Comparison of ENCODE assay signal across 8 cellular contexts in genomic region chr21:46227811-46228344, GRCh38. TPM values are rescaled to one million over a fixed set of nuclear protein-coding genes. Genes with fewer than 3 reads are reported as not detected.
DNase-seq lines count a peak whose midpoint lies in the region; ATAC-seq, FAIRE-seq and TF ChIP-seq lines count a peak whose summit lies in the region.

No MANE protein-coding gene starts in this region.

- peak overlapping the region; percentile 51 to 94 for H3K9ac ChIP-seq in K562 (ENCODE audit: insufficient read depth in 1 of 2, low read depth in 2 of 2, low read length in 2 of 2)
- peak overlapping the region; percentile 6 to 66 for H3K9ac ChIP-seq in liver (ENCODE audit: low read depth in 1 of 2, low read length in 2 of 2)

- DNase-seq in cardiac muscle cell (ENCODE audit: low read depth in 1 of 2, low spot score in 1 of 2), result peak in 1 of 2 donors; percentile 10
- no peak for DNase-seq in Right ventricle myocardium superior
- peak in 1 of 4 experiments; percentile 37 for DNase-seq in K562 (ENCODE audit: extremely low read depth in 1 of 4, low spot score in 3 of 4)
- no peak for DNase-seq in tibial nerve (ENCODE audit: low spot score in 2 of 2)
- DNase-seq in NCI-H345 treated with DMSO at 0.1 percent for 48 hours (lab: John Stamatoyannopoulos, UW; ENCODE audit: unreplicated experiment), result no peak
- no peak for DNase-seq in DMS114 treated with DMSO at 0.1 percent for 48 hours (lab: John Stamatoyannopoulos, UW; ENCODE audit: unreplicated experiment)

- no peak for TF ChIP-seq POLR2A in K562 (conservative IDR thresholded peaks at IDR 0.05)
- no peak for TF ChIP-seq POLR2A in tibial nerve (IDR thresholded peaks at IDR 0.05)

- 2% methylated on average over 20 of the region's 20 CpGs for WGBS in K562 (ENCODE audit: insufficient coverage, low coverage, missing lambda C conversion rate)
- 2% methylated on average over 20 of the region's 20 CpGs for WGBS in liver
- WGBS in tibial nerve, 2 donors, result 1% methylated on average over 20 of the region's 20 CpGs

- H3K27me3 ChIP-seq in cardiac muscle cell (no peaks in the 10 kb centered on the region), K562 (ENCODE audit: control insufficient read depth in 2 of 2, insufficient read depth in 2 of 2, low read length in 2 of 2) (no peaks in the 10 kb centered on the region), liver (ENCODE audit: control insufficient read depth in 4 of 4, insufficient read depth in 4 of 4, low read length in 3 of 4) (no peaks in the 10 kb centered on the region), tibial nerve (no peaks in the 10 kb centered on the region)

- H3K79me2 ChIP-seq in K562 (ENCODE audit: control insufficient read depth, insufficient read depth, low read length), result peaks cover 87% of the 10 kb centered on the region

- H3K9me3 ChIP-seq in cardiac muscle cell (ENCODE audit: low read depth) (no peaks in the 10 kb centered on the region), K562 (replicated peaks; ENCODE audit: control insufficient read depth, insufficient read depth, low read depth, low read length) (no peaks in the 10 kb centered on the region), liver (ENCODE audit: control insufficient read depth in 4 of 4, low read length in 3 of 4) (no peaks in the 10 kb centered on the region), tibial nerve (no peaks in the 10 kb centered on the region)

- H4K20me1 ChIP-seq in K562 (replicated peaks; ENCODE audit: control insufficient read depth, insufficient read depth, low read length), result peaks cover 9% of the 10 kb centered on the region; the same call in 1 of the 2 replicates

- peaks cover 22% of the 10 kb centered on the region for H3K4me1 ChIP-seq in cardiac muscle cell (ENCODE audit: low read depth)
- peaks cover 38 to 39% of the 10 kb centered on the region in 2 experiments; a peak in 4 of 5 replicates for H3K4me1 ChIP-seq in K562 (replicated peaks in 1 of 2; ENCODE audit: control insufficient read depth in 2 of 2, insufficient read depth in 2 of 2, low read length in 2 of 2)
- H3K4me1 ChIP-seq in liver (ENCODE audit: control insufficient read depth in 4 of 4, insufficient read depth in 4 of 4, low read length in 3 of 4), result peaks cover 7 to 48% (median 32%) of the 10 kb centered on the region in 4 donors
- H3K4me1 ChIP-seq in tibial nerve, result peaks cover 0 to 38% (median 15%) of the 10 kb centered on the region in 4 donors

- TF ChIP-seq RAD21 in K562 (CRISPR knock-in tag; conservative IDR thresholded peaks at IDR 0.05 in 1 of 2, IDR thresholded peaks at IDR 0.05 in 1 of 2), result no peak
- TF ChIP-seq RAD21 in liver (IDR thresholded peaks at IDR 0.05), result no peak

- in situ Hi-C loops in K562 (cut with MboI), result no loop called here

- TF ChIP-seq CTCF in cardiac muscle cell (IDR thresholded peaks at IDR 0.05; ENCODE audit: low read depth, low read length), result no peak
- TF ChIP-seq CTCF in K562 (IDR thresholded peaks at IDR 0.05 in 2 of 3, conservative IDR thresholded peaks at IDR 0.05 in 1 of 3; ENCODE audit: insufficient read depth in 2 of 3, low read depth in 1 of 3, low read length in 3 of 3), result no peak
- TF ChIP-seq CTCF in liver (IDR thresholded peaks at IDR 0.05; ENCODE audit: low read depth, low read length, missing input control), result no peak
- TF ChIP-seq CTCF in tibial nerve (IDR thresholded peaks at IDR 0.05), result no peak

- H2AFZ ChIP-seq in K562 (ENCODE audit: low read depth, low read length), result peak overlapping the region; percentile 69

- BruUV-seq in K562 (replicated peaks; lab: Mats Ljungman, UMichigan), result no TSS peak

- peak; percentile 44 for FAIRE-seq in K562 (lab: Jason Lieb, UNC)

- H3K9me1 ChIP-seq in K562 (ENCODE audit: control insufficient read depth, insufficient read depth, low read length), result peaks cover 2% of the 10 kb centered on the region

- no peaks in the 10 kb centered on the region for H3K36me3 ChIP-seq in cardiac muscle cell
- peaks cover 56% of the 10 kb centered on the region for H3K36me3 ChIP-seq in K562 (ENCODE audit: control insufficient read depth, insufficient read depth, low read length)
- H3K36me3 ChIP-seq in liver (ENCODE audit: control insufficient read depth in 4 of 4, insufficient read depth in 3 of 4, low read depth in 1 of 4, low read length in 3 of 4), result peaks cover 0 to 2% (median under 1%) of the 10 kb centered on the region in 4 donors
- H3K36me3 ChIP-seq in tibial nerve, result peaks cover 0 to 13% (median 0%) of the 10 kb centered on the region in 3 donors

- peak overlapping the region; percentile 90 for H3K4me2 ChIP-seq in K562 (ENCODE audit: insufficient read depth, low read length)

- intact Hi-C loops in Right ventricle myocardium superior (cut with DNase I), result no loop called here
- intact Hi-C loops in K562 (cut with micrococcal nuclease), result loop anchor here (2.0 to 10.0 kb wide), 5 partner anchors 41 to 227 kb away; partner anchors contain the start of genes DIP2A and PCNT

- POLR2A ChIA-PET in K562 (lab: Yijun Ruan, JAX), result interaction anchor here (1.0 to 1.8 kb wide), 5 partner anchors 11 to 228 kb away, joined by 3 to 6 read pairs (median 5); no protein-coding TSS in a partner anchor

- H3K4me3 ChIP-seq in cardiac muscle cell (peak overlapping the region; percentile 68), K562 (peak overlapping the region; percentile 87), liver (ENCODE audit: low read depth in 1 of 3, low read length in 3 of 3) (peak overlapping the region; percentile 72 to 98 (median 83)), tibial nerve (peak overlapping the region; percentile 69 to 91 (median 76))

- ATAC-seq in Right ventricle myocardium superior (ENCODE audit: poor library complexity) (no peak), K562 (peak; percentile 5; the same call in 1 of the 3 replicates), GM21526 (IDR thresholded peaks at IDR 0.05; ENCODE audit: low FRiP score, unreplicated experiment) (no peak)

- TF ChIP-seq EP300 in K562 (IDR thresholded peaks at IDR 0.05; ENCODE audit: low read length) (no peak), tibial nerve (IDR thresholded peaks at IDR 0.05) (no peak)

- CTCF ChIA-PET in K562 (lab: Yijun Ruan, JAX; ENCODE audit: low intra/inter-chr PET ratio), result interaction anchor here (0.6 kb wide), 1 partner anchor 52 kb away, joined by 3 read pairs; no protein-coding TSS in a partner anchor

- peak overlapping the region; percentile 91 for H3K27ac ChIP-seq in cardiac muscle cell
- peak overlapping the region; percentile 57 for H3K27ac ChIP-seq in K562 (ENCODE audit: extremely low read depth, low read depth, low read length)
- H3K27ac ChIP-seq in liver (ENCODE audit: low read depth in 1 of 2, low read length in 2 of 2), result peak overlapping the region; percentile 82 to 84
- peak overlapping the region; percentile 74 to 92 (median 84) for H3K27ac ChIP-seq in tibial nerve

RNA-seq across cellular contexts. Expression of gene LSS, which starts 0.7 kb away (rescaled TPM):
- total RNA-seq in cardiac muscle cell (86.9 and 191 TPM in 2 replicates), Right ventricle myocardium superior (57.9 TPM), K562 (2014; rRNA removed) (56.4 and 67.6 TPM in 2 replicates), K562 (2014; rRNA removed; fragmentation: Illumina TruSeq; extraction: Trizol) (10.6 and 15.1 TPM in 2 replicates), K562 (2015; rRNA removed; fragmentation: Illumina TruSeq; extraction: Trizol) (29.6 and 29.8 TPM in 2 replicates), K562 (2021) (87.9 and 89.5 TPM in 2 replicates), liver (100 to 1,000 TPM; 142 to 194 TPM), tibial nerve (100 to 1,000 TPM in 1 of 4 donors, 10 to 100 TPM in 3; 69.3 to 132 (median 80.6) TPM)
- polyA plus RNA-seq in cardiac muscle cell (56.2 and 112 TPM in 2 replicates), K562 (2011; rRNA removed) (81.3 and 221 TPM in 2 replicates), K562 (2014; fragmentation: Illumina TruSeq; extraction: Trizol) (37.4 and 43.3 TPM in 2 replicates), K562 (2014; fragmentation: Nextera tagmentation; extraction: Ambion mirVana) (1 to 10 TPM; 2.2 to 2.7 TPM), K562 (2014; rRNA removed) (58.2 and 80.7 TPM in 2 replicates), liver (10 to 100 TPM; 27.6 to 36.7 TPM)
- total RNA-seq in K562 (2011; cell fraction: chromatin; rRNA removed; ENCODE audit: low replicate concordance), result 322 and 719 TPM in 2 replicates
- 292 and 343 TPM in 2 replicates for total RNA-seq in K562 (2011; cell fraction: nucleolus; rRNA removed)
- total RNA-seq in K562 (2011; cell fraction: nucleoplasm; rRNA removed), result 326 and 359 TPM in 2 replicates
- polyA plus RNA-seq in K562 (2011; cell fraction: cytosol; rRNA removed), result 98.8 and 159 TPM in 2 replicates
- polyA plus RNA-seq in K562 (2011; cell fraction: nucleus; rRNA removed), result 739 and 1,169 TPM in 2 replicates
- polyA plus RNA-seq in K562 (2012), result 51.7 and 64.9 TPM in 2 replicates
- polyA minus RNA-seq in K562 (2011; rRNA and poly(A)+ RNA removed), result 117 and 159 TPM in 2 replicates
- 32.4 and 62.6 TPM in 2 replicates for polyA minus RNA-seq in K562 (2011; cell fraction: cytosol; rRNA and poly(A)+ RNA removed)
- 91.6 and 197 TPM in 2 replicates for polyA minus RNA-seq in K562 (2011; cell fraction: nucleus; rRNA and poly(A)+ RNA removed)

RNA-seq across cellular contexts. Expression of gene SPATC1L, which starts 43.6 kb away (rescaled TPM):
- 45.7 and 58.8 TPM in 2 replicates for total RNA-seq in cardiac muscle cell
- 63.0 and 69.2 TPM in 2 replicates for polyA plus RNA-seq in cardiac muscle cell
- total RNA-seq in Right ventricle myocardium superior, result 6.3 TPM
- total RNA-seq in K562 (2011; cell fraction: chromatin; rRNA removed; ENCODE audit: low replicate concordance), result 20.1 and 44.2 TPM in 2 replicates
- 39.1 and 40.0 TPM in 2 replicates for total RNA-seq in K562 (2011; cell fraction: nucleolus; rRNA removed)
- total RNA-seq in K562 (2011; cell fraction: nucleoplasm; rRNA removed), result 28.1 and 28.7 TPM in 2 replicates
- total RNA-seq in K562 (2014; rRNA removed), result 63.7 and 104 TPM in 2 replicates
- total RNA-seq in K562 (2014; rRNA removed; fragmentation: Illumina TruSeq; extraction: Trizol), result 10.4 and 12.6 TPM in 2 replicates
- 29.7 and 31.9 TPM in 2 replicates for total RNA-seq in K562 (2015; rRNA removed; fragmentation: Illumina TruSeq; extraction: Trizol)
- total RNA-seq in K562 (2021), result 118 and 121 TPM in 2 replicates
- 6.7 and 23.0 TPM in 2 replicates for polyA plus RNA-seq in K562 (2011; rRNA removed)
- polyA plus RNA-seq in K562 (2011; cell fraction: cytosol; rRNA removed), result 22.2 and 53.4 TPM in 2 replicates
- polyA plus RNA-seq in K562 (2011; cell fraction: nucleus; rRNA removed), result 41.7 and 48.0 TPM in 2 replicates
- polyA plus RNA-seq in K562 (2012), result 94.4 and 104 TPM in 2 replicates
- polyA plus RNA-seq in K562 (2014; fragmentation: Illumina TruSeq; extraction: Trizol), result 38.3 and 84.8 TPM in 2 replicates
- under 1 TPM in 1 of 2 experiments, not detected in 1; 0.14 TPM for polyA plus RNA-seq in K562 (2014; fragmentation: Nextera tagmentation; extraction: Ambion mirVana)
- polyA plus RNA-seq in K562 (2014; rRNA removed), result 40.6 and 50.4 TPM in 2 replicates
- polyA minus RNA-seq in K562 (2011; rRNA and poly(A)+ RNA removed), result 4.8 and 6.1 TPM in 2 replicates
- 45.0 and 94.2 TPM in 2 replicates for polyA minus RNA-seq in K562 (2011; cell fraction: cytosol; rRNA and poly(A)+ RNA removed)
- 10.6 and 16.9 TPM in 2 replicates for polyA minus RNA-seq in K562 (2011; cell fraction: nucleus; rRNA and poly(A)+ RNA removed)
- 1 to 10 TPM in 1 of 2 donors, under 1 TPM in 1; 0.33 to 3.5 TPM for total RNA-seq in liver
- 1 to 10 TPM in 1 of 2 donors, under 1 TPM in 1; 0.36 to 1.2 TPM for polyA plus RNA-seq in liver
- 10 to 100 TPM in 1 of 4 donors, 1 to 10 TPM in 3; 4.5 to 12.9 (median 8.0) TPM for total RNA-seq in tibial nerve

RNA-seq across cellular contexts. Expression of gene MCM3AP, which starts 57.5 kb away (rescaled TPM):
- 71.8 and 106 TPM in 2 replicates for total RNA-seq in cardiac muscle cell
- polyA plus RNA-seq in cardiac muscle cell, result 39.6 and 74.3 TPM in 2 replicates
- total RNA-seq in Right ventricle myocardium superior, result 57.0 TPM
- total RNA-seq in K562 (2011; cell fraction: chromatin; rRNA removed; ENCODE audit: low replicate concordance), result 521 and 755 TPM in 2 replicates
- 321 and 328 TPM in 2 replicates for total RNA-seq in K562 (2011; cell fraction: nucleolus; rRNA removed)
- 365 and 369 TPM in 2 replicates for total RNA-seq in K562 (2011; cell fraction: nucleoplasm; rRNA removed)
- total RNA-seq in K562 (2014; rRNA removed), result 98.9 and 106 TPM in 2 replicates
- 69.2 and 73.1 TPM in 2 replicates for total RNA-seq in K562 (2014; rRNA removed; fragmentation: Illumina TruSeq; extraction: Trizol)
- 65.1 and 80.9 TPM in 2 replicates for total RNA-seq in K562 (2015; rRNA removed; fragmentation: Illumina TruSeq; extraction: Trizol)
- total RNA-seq in K562 (2021), result 154 and 179 TPM in 2 replicates
- polyA plus RNA-seq in K562 (2011; rRNA removed), result 60.4 and 69.6 TPM in 2 replicates
- polyA plus RNA-seq in K562 (2011; cell fraction: cytosol; rRNA removed), result 46.8 and 52.9 TPM in 2 replicates
- polyA plus RNA-seq in K562 (2011; cell fraction: nucleus; rRNA removed), result 172 and 195 TPM in 2 replicates
- 67.7 and 73.1 TPM in 2 replicates for polyA plus RNA-seq in K562 (2012)
- polyA plus RNA-seq in K562 (2014; fragmentation: Illumina TruSeq; extraction: Trizol), result 65.9 and 75.9 TPM in 2 replicates
- polyA plus RNA-seq in K562 (2014; fragmentation: Nextera tagmentation; extraction: Ambion mirVana), result 1 to 10 TPM; 6.5 to 9.1 TPM
- polyA plus RNA-seq in K562 (2014; rRNA removed), result 75.4 and 82.8 TPM in 2 replicates
- polyA minus RNA-seq in K562 (2011; rRNA and poly(A)+ RNA removed), result 102 and 106 TPM in 2 replicates
- polyA minus RNA-seq in K562 (2011; cell fraction: cytosol; rRNA and poly(A)+ RNA removed), result 116 and 119 TPM in 2 replicates
- 122 and 182 TPM in 2 replicates for polyA minus RNA-seq in K562 (2011; cell fraction: nucleus; rRNA and poly(A)+ RNA removed)
- total RNA-seq in liver, result 10 to 100 TPM; 44.9 to 58.1 TPM
- polyA plus RNA-seq in liver, result 10 to 100 TPM; 15.5 to 22.1 TPM
- 100 to 1,000 TPM; 112 to 180 (median 146) TPM for total RNA-seq in tibial nerve

RNA-seq across cellular contexts. Expression of gene YBEY, which starts 58.3 kb away (rescaled TPM):
- total RNA-seq in cardiac muscle cell (17.9 and 24.9 TPM in 2 replicates), Right ventricle myocardium superior (19.2 TPM), K562 (2014; rRNA removed) (10.7 and 12.4 TPM in 2 replicates), K562 (2014; rRNA removed; fragmentation: Illumina TruSeq; extraction: Trizol) (12.4 and 14.0 TPM in 2 replicates), K562 (2015; rRNA removed; fragmentation: Illumina TruSeq; extraction: Trizol) (14.3 and 15.6 TPM in 2 replicates), K562 (2021) (10.5 and 10.7 TPM in 2 replicates), liver (10 to 100 TPM in 1 of 2 donors, 1 to 10 TPM in 1; 6.3 to 11.3 TPM), tibial nerve (10 to 100 TPM in 3 of 4 donors, 1 to 10 TPM in 1; 6.7 to 20.1 (median 15.5) TPM)
- polyA plus RNA-seq in cardiac muscle cell (24.5 and 25.5 TPM in 2 replicates), K562 (2011; rRNA removed) (9.9 and 15.9 TPM in 2 replicates), K562 (2014; fragmentation: Illumina TruSeq; extraction: Trizol) (14.1 and 14.7 TPM in 2 replicates), K562 (2014; fragmentation: Nextera tagmentation; extraction: Ambion mirVana) (1 to 10 TPM; 6.4 to 9.4 TPM), K562 (2014; rRNA removed) (28.0 and 39.6 TPM in 2 replicates), liver (10 to 100 TPM in 1 of 2 donors, 1 to 10 TPM in 1; 8.7 to 11.8 TPM)
- total RNA-seq in K562 (2011; cell fraction: chromatin; rRNA removed; ENCODE audit: low replicate concordance), result 18.6 and 19.3 TPM in 2 replicates
- 15.7 and 16.2 TPM in 2 replicates for total RNA-seq in K562 (2011; cell fraction: nucleolus; rRNA removed)
- total RNA-seq in K562 (2011; cell fraction: nucleoplasm; rRNA removed), result 18.8 and 20.2 TPM in 2 replicates
- polyA plus RNA-seq in K562 (2011; cell fraction: cytosol; rRNA removed), result 8.1 and 10.3 TPM in 2 replicates
- 6.9 and 7.3 TPM in 2 replicates for polyA plus RNA-seq in K562 (2011; cell fraction: nucleus; rRNA removed)
- polyA plus RNA-seq in K562 (2012), result 13.9 and 16.0 TPM in 2 replicates
- 7.3 and 8.3 TPM in 2 replicates for polyA minus RNA-seq in K562 (2011; rRNA and poly(A)+ RNA removed)
- polyA minus RNA-seq in K562 (2011; cell fraction: cytosol; rRNA and poly(A)+ RNA removed), result 2.5 and 5.2 TPM in 2 replicates
- 4.6 and 6.9 TPM in 2 replicates for polyA minus RNA-seq in K562 (2011; cell fraction: nucleus; rRNA and poly(A)+ RNA removed)
